8 cellular contexts compared by ENCODE assay signal in genomic region chr7:68980432-68980831, GRCh38.
A peak's percentile ranks its signal among the peaks of the same experiment; 100 is the strongest.
DNase-seq lines count a peak whose midpoint lies in the region; ATAC-seq and TF ChIP-seq lines count a peak whose summit lies in the region.
"Not testable (repeated sequence)": the region's sequence is repeated elsewhere in the genome, so short reads cannot be mapped to it uniquely, and the experiment has no call there.

No MANE protein-coding gene starts in this region.

- not testable (repeated sequence) for H3K36me3 ChIP-seq in HUES48 (ENCODE audit: control insufficient read depth, insufficient read depth, low read length)

- DNase-seq in AG10803 (ENCODE audit: low read depth): peak; percentile 65
- peak; percentile 45 for DNase-seq in RPMI7951 (ENCODE audit: low read depth)
- DNase-seq in astrocyte of the spinal cord (ENCODE audit: low read depth, low spot score): peak; percentile 32
- peak; percentile 93 for DNase-seq in fibroblast of mammary gland (ENCODE audit: low read depth)
- DNase-seq in left ventricle myocardium superior: peak; percentile 37
- DNase-seq in mesothelial cell of epicardium (ENCODE audit: low spot score in 2 of 2, unreplicated experiment in 2 of 2): not testable (repeated sequence)
- DNase-seq in skeletal muscle cell (ENCODE audit: low read depth): peak; percentile 59

- intact Hi-C loops in left ventricle myocardium superior (cut with micrococcal nuclease): not testable (repeated sequence)

- not testable (repeated sequence) for H3K9me3 Mint-ChIP-seq in mesothelial cell of epicardium

- H3K27ac ChIP-seq in HUES48 (ENCODE audit: low read depth, low read length): peak overlapping the region; percentile 91

- peak overlapping the region; percentile 14 for H3K27ac Mint-ChIP-seq in mesothelial cell of epicardium

- H3K27me3 ChIP-seq in HUES48 (ENCODE audit: control insufficient read depth, insufficient read depth, low read length): not testable (repeated sequence)

- not testable (repeated sequence) for H3K9me3 ChIP-seq in HUES48 (ENCODE audit: control insufficient read depth, insufficient read depth, low read length)

- not testable (repeated sequence) for H3K36me3 Mint-ChIP-seq in mesothelial cell of epicardium

- peak overlapping the region; percentile 48; the same call in 1 of the 2 replicates for H3K9ac ChIP-seq in HUES48 (ENCODE audit: low read depth, low read length)

- TF ChIP-seq CTCF in AG10803 (conservative IDR thresholded peaks at IDR 0.05; ENCODE audit: low read length); astrocyte of the spinal cord (IDR thresholded peaks at IDR 0.05; ENCODE audit: low read depth, low read length); fibroblast of mammary gland (conservative IDR thresholded peaks at IDR 0.05; ENCODE audit: control insufficient read depth, insufficient read depth, low read depth, low read length); mesothelial cell of epicardium (IDR thresholded peaks at IDR 0.05; ENCODE audit: unreplicated experiment): not testable (repeated sequence)

- ATAC-seq in left ventricle myocardium superior: peak; percentile 85

- H3K27me3 Mint-ChIP-seq in mesothelial cell of epicardium (ENCODE audit: low read depth): not testable (repeated sequence)

- peak overlapping the region; percentile 7; the same call in 1 of the 2 replicates for H3K4me3 ChIP-seq in AG10803 (ENCODE audit: low read length)
- H3K4me3 ChIP-seq in HUES48 (ENCODE audit: low read depth, low read length): peak overlapping the region; percentile 42
- H3K4me3 ChIP-seq in astrocyte of the spinal cord (ENCODE audit: low read depth, low read length); fibroblast of mammary gland (ENCODE audit: control insufficient read depth, low read depth, low read length); skeletal muscle cell (ENCODE audit: low read depth, low read length): not testable (repeated sequence)

- H3K4me3 Mint-ChIP-seq in mesothelial cell of epicardium: not testable (repeated sequence)

- peaks cover 19% of the 10 kb centered on the region for H3K4me1 Mint-ChIP-seq in mesothelial cell of epicardium

- H3K4me1 ChIP-seq in HUES48 (ENCODE audit: control insufficient read depth, insufficient read depth, low read length): peaks cover 28% of the 10 kb centered on the region

- in situ Hi-C loops in astrocyte of the spinal cord (cut with HindIII; ENCODE audit: low sequenced_read_pairs): not testable (repeated sequence)
